ENCODE assay signal across 1 cellular context in the genomic region with DNA sequence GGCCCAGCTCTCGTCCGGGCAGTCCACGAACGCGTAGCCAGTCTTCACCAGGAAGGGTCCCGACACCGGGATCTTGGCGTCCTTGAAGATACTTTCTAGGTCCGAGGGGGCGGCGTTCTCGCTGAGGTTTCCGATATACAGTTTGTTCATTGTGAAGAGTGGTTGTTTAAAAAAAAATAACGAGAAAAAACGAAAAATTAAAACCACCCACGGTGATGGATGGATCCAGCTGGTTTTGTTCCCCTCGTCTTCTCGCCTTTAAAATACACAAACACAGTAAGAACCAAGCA.
TF ChIP-seq lines count a peak whose summit lies in the region.

No MANE protein-coding gene starts in this region.

TF ChIP-seq in K562, 482 proteins besides CTCF, POLR2A, EP300 and RAD21 (continued from another document):
- TF ChIP-seq, protein P1, sequence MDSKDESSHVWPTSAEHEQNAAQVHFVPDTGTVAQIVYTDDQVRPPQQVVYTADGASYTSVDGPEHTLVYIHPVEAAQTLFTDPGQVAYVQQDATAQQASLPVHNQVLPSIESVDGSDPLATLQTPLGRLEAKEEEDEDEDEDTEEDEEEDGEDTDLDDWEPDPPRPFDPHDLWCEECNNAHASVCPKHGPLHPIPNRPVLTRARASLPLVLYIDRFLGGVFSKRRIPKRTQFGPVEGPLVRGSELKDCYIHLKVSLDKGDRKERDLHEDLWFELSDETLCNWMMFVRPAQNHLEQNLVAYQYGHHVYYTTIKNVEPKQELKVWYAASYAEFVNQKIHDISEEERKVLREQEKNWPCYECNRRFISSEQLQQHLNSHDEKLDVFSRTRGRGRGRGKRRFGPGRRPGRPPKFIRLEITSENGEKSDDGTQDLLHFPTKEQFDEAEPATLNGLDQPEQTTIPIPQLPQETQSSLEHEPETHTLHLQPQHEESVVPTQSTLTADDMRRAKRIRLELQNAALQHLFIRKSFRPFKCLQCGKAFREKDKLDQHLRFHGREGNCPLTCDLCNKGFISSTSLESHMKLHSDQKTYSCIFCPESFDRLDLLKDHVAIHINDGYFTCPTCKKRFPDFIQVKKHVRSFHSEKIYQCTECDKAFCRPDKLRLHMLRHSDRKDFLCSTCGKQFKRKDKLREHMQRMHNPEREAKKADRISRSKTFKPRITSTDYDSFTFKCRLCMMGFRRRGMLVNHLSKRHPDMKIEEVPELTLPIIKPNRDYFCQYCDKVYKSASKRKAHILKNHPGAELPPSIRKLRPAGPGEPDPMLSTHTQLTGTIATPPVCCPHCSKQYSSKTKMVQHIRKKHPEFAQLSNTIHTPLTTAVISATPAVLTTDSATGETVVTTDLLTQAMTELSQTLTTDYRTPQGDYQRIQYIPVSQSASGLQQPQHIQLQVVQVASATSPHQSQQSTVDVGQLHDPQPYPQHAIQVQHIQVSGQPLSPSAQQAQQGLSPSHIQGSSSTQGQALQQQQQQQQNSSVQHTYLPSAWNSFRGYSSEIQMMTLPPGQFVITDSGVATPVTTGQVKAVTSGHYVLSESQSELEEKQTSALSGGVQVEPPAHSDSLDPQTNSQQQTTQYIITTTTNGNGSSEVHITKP (IDR thresholded peaks at IDR 0.05; ENCODE audit: partially characterized antibody): no peak
- no peak for TF ChIP-seq ZFP30 (CRISPR knock-in tag; IDR thresholded peaks at IDR 0.05; ENCODE audit: borderline replicate concordance)
